19 cellular contexts compared by ENCODE assay signal in genomic region chr20:15895126-15895525, GRCh38.
DNase-seq lines count a peak whose midpoint lies in the region; ATAC-seq and TF ChIP-seq lines count a peak whose summit lies in the region.
"Had no signal": no experiment of that assay in that cellular context is flagged by ENCODE, and none has a peak within 500 bp of the region (broad histone marks: within the 10 kb centered on the region; RNA-seq: fewer than 3 reads in every experiment).

No MANE protein-coding gene starts in this region.

- peaks cover 33% of the 10 kb centered on the region for H3K36me3 Mint-ChIP-seq in activated B cell treated with CpG ODN at 0.5 μM for 24 hours (ENCODE audit: low read depth)
- H3K36me3 Mint-ChIP-seq: naive thymus-derived CD8-positive, alpha-beta T cell had no signal

- intact Hi-C loops in activated B cell treated with CpG ODN at 0.5 μM for 24 hours (cut with micrococcal nuclease), result loop anchor here (2.0 kb wide), 1 partner anchor 28 kb away; no protein-coding TSS in a partner anchor

- ATAC-seq in GM19397 (IDR thresholded peaks at IDR 0.05; ENCODE audit: unreplicated experiment), result peak; percentile 11
- peak; percentile 10 for ATAC-seq in activated B cell treated with CpG ODN at 0.5 μM for 24 hours (ENCODE audit: low read depth)
- ATAC-seq: naive thymus-derived CD8-positive, alpha-beta T cell; sciatic nerve had no signal

- H3K4me3 Mint-ChIP-seq in activated B cell treated with CpG ODN at 0.5 μM for 24 hours, result peak overlapping the region; percentile 1
- H3K4me3 Mint-ChIP-seq: IgD-negative memory B cell; memory B cell; naive thymus-derived CD8-positive, alpha-beta T cell had no signal

- H3K4me3 ChIP-seq in AG10803 (ENCODE audit: low read length), result no peak overlapping the region
- H3K4me3 ChIP-seq: ovary, transverse colon had no signal

- CTCF ChIA-PET in activated B cell treated with CpG ODN at 0.5 μM for 24 hours (lab: Charles Lee), result interaction anchor here (1.0 kb wide), 1 partner anchor 25 kb away, joined by 3 read pairs; no protein-coding TSS in a partner anchor

- H3K27ac Mint-ChIP-seq in activated B cell treated with CpG ODN at 0.5 μM for 24 hours, result peak overlapping the region; percentile 83
- H3K27ac Mint-ChIP-seq: activated T-helper 2 cell treated with anti-CD3 and anti-CD28 coated beads, Interferon-gamma antibody, Interleukin-2, Interleukin-4, amounts not matched to agents 10 μg/mL and 5 μg/mL and 100 μg/mL, durations not matched to agents 14 hours and 24 hours and 36 hours; memory B cell; naive thymus-derived CD8-positive, alpha-beta T cell had no signal

- DNase-seq in AG10803 (ENCODE audit: low read depth), result peak; percentile 11
- no peak for DNase-seq in activated B cell treated with CpG ODN at 0.5 μM for 24 hours
- DNase-seq in myocyte (ENCODE audit: low read depth), result peak; percentile 22
- DNase-seq in amniotic stem cell (lab: John Stamatoyannopoulos, UW), result no peak
- DNase-seq in NCI-H526 treated with DMSO at 0.1 percent for 48 hours (lab: John Stamatoyannopoulos, UW), result no peak
- DNase-seq in NCI-H226, result no peak
- DNase-seq in NCI-H524 (lab: John Stamatoyannopoulos, UW), result no peak
- DNase-seq: effector CD4-positive, alpha-beta T cell; naive thymus-derived CD8-positive, alpha-beta T cell; NCI-H1436 treated with DMSO at 0.1 percent for 48 hours; ovary; Right ventricle myocardium superior; SW 1271; transverse colon had no signal

- peaks cover 2% of the 10 kb centered on the region for H3K9me3 Mint-ChIP-seq in activated B cell treated with CpG ODN at 0.5 μM for 24 hours
- H3K9me3 Mint-ChIP-seq: memory B cell had no signal

- TF ChIP-seq CTCF in AG10803 (conservative IDR thresholded peaks at IDR 0.05; ENCODE audit: low read length), result no peak
- TF ChIP-seq CTCF in activated B cell treated with CpG ODN at 0.5 μM for 24 hours (IDR thresholded peaks at IDR 0.05), result no peak

- H3K4me1 Mint-ChIP-seq in activated B cell treated with CpG ODN at 0.5 μM for 24 hours, result peaks cover 51% of the 10 kb centered on the region

- POLR2A ChIA-PET in activated B cell treated with CpG ODN at 0.5 μM for 24 hours (lab: Charles Lee), result interaction anchor here (0.6 to 2.6 kb wide), 2 partner anchors 28 to 77 kb away, joined by 3 to 12 read pairs; no protein-coding TSS in a partner anchor

- H3K27me3 Mint-ChIP-seq in activated B cell treated with CpG ODN at 0.5 μM for 24 hours, result no peaks in the 10 kb centered on the region
- H3K27me3 Mint-ChIP-seq: IgD-negative memory B cell, memory B cell had no signal

Comparison
In these comparisons a context has a peak if more than half of its experiments do, and no peak if none do; other contexts are left out.
1. DNase-seq: peak in AG10803 (single experiment) and myocyte (single experiment); none in activated B cell treated with CpG ODN at 0.5 μM for 24 hours (single experiment), amniotic stem cell (single experiment), NCI-H526 treated with DMSO at 0.1 percent for 48 hours (single experiment), NCI-H226 (single experiment) and NCI-H524 (0 of 2).